In the genomic region with DNA sequence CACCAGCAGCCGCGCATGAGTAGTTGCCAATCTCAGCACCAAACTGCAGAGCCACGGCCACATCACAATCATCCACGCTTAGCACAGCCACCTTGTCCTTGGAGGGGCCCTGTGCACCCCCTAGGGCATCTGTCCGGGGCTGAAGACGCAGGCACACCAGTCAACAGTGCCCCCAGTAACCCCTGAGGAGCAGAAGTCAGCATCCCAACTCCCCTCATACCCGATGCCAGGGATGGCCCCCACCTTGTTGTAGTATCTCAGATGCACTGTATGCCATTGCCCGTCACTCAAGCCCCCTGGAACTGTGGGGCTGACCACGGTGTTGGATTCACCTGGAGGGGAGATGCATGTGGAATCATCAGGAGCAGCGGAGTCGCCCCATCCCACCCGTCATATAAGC, we compare ENCODE assay signal across 1 cellular context.
TF ChIP-seq lines count a peak whose summit lies in the region.

No MANE protein-coding gene starts in this region.

TF ChIP-seq in IMR-90, 13 proteins besides CTCF, POLR2A, EP300 and RAD21:
- TF ChIP-seq MAFK (IDR thresholded peaks at IDR 0.05; ENCODE audit: low read depth, low read length) (no peak), SMC3 (IDR thresholded peaks at IDR 0.05; ENCODE audit: low read depth, low read length) (no peak), RFX5 (IDR thresholded peaks at IDR 0.05; ENCODE audit: low read depth, low read length) (no peak), CEBPB (IDR thresholded peaks at IDR 0.05; ENCODE audit: low read depth, low read length) (no peak), BHLHE40 (IDR thresholded peaks at IDR 0.05; ENCODE audit: low read depth, low read length) (no peak), NFE2L2 (IDR thresholded peaks at IDR 0.05; ENCODE audit: low read depth, low read length) (no peak), RCOR1 (IDR thresholded peaks at IDR 0.05; ENCODE audit: insufficient replicate concordance, low read length) (no peak), CHD1 (IDR thresholded peaks at IDR 0.05; ENCODE audit: low read depth, low read length) (no peak), FOS (IDR thresholded peaks at IDR 0.05; ENCODE audit: low read depth, low read length) (no peak)
TF ChIP-seq in IMR-90: peak in this region for 0.
